Comparison of ENCODE assay signal across 7 cellular contexts in genomic region chr14:70908918-70909641, GRCh38. TPM values are rescaled to one million over a fixed set of nuclear protein-coding genes. Genes with fewer than 3 reads are reported as not detected.
DNase-seq lines count a peak whose midpoint lies in the region; ATAC-seq and TF ChIP-seq lines count a peak whose summit lies in the region.

No MANE protein-coding gene starts in this region.

- H3K27ac Mint-ChIP-seq in WTC11: peak overlapping the region; percentile 85

- peaks cover 51% of the 10 kb centered on the region for H3K4me1 Mint-ChIP-seq in WTC11

- H3K4me1 ChIP-seq in HEK293 (ENCODE audit: control insufficient read depth, insufficient read depth, low read length): peaks cover 28% of the 10 kb centered on the region
- peaks cover 5% of the 10 kb centered on the region for H3K4me1 ChIP-seq in right cardiac atrium (ENCODE audit: control insufficient read depth, insufficient read depth, low read length)
- H3K4me1 ChIP-seq in smooth muscle cell (ENCODE audit: low read depth): peaks cover 54% of the 10 kb centered on the region

- peak overlapping the region; percentile 96 for H3K4me3 Mint-ChIP-seq in WTC11

- H3K27me3 Mint-ChIP-seq in WTC11 (ENCODE audit: low read depth): no peaks in the 10 kb centered on the region

- H3K36me3 ChIP-seq in HEK293 (ENCODE audit: control insufficient read depth in 2 of 2, insufficient read depth in 1 of 2, low read length in 2 of 2) (no peaks in the 10 kb centered on the region), smooth muscle cell (ENCODE audit: low read depth) (no peaks in the 10 kb centered on the region)

- peaks cover 58% of the 10 kb centered on the region for H4K20me1 ChIP-seq in smooth muscle cell (ENCODE audit: low read depth)

- no peaks in the 10 kb centered on the region for H3K36me3 Mint-ChIP-seq in WTC11

- 23% methylated on average over 6 of the region's 6 CpGs for WGBS in right cardiac atrium
- WGBS in smooth muscle cell (ENCODE audit: low lambda C conversion rate): 15% methylated on average over 6 of the region's 6 CpGs

- DNase-seq in WTC11 (ENCODE audit: low spot score) (no peak), right cardiac atrium (no peak), smooth muscle cell (lab: John Stamatoyannopoulos, UW; ENCODE audit: unreplicated experiment) (no peak), NCI-H2081 treated with DMSO at 0.1 percent for 48 hours (lab: John Stamatoyannopoulos, UW) (no peak), NCI-H2107 treated with DMSO at 0.1 percent for 48 hours (lab: John Stamatoyannopoulos, UW; ENCODE audit: unreplicated experiment) (no peak)

- H3K27ac ChIP-seq in HEK293 (ENCODE audit: extremely low read depth, low read depth, low read length) (peak overlapping the region; percentile 94; the same call in 1 of the 2 replicates), right cardiac atrium (ENCODE audit: low read length) (peak overlapping the region; percentile 70), smooth muscle cell (ENCODE audit: low read depth) (peak overlapping the region; percentile 88)

- peak overlapping the region; percentile 91 for H3K4me2 ChIP-seq in smooth muscle cell

- H3K9me3 Mint-ChIP-seq in WTC11: no peaks in the 10 kb centered on the region

- no peaks in the 10 kb centered on the region for H3K27me3 ChIP-seq in right cardiac atrium (ENCODE audit: control insufficient read depth, insufficient read depth)
- no peaks in the 10 kb centered on the region for H3K27me3 ChIP-seq in smooth muscle cell (ENCODE audit: low read depth)

- TF ChIP-seq CTCF in HEK293 (tag by site-specific recombination; IDR thresholded peaks at IDR 0.05) (no peak), WTC11 (IDR thresholded peaks at IDR 0.05) (no peak), smooth muscle cell (IDR thresholded peaks at IDR 0.05; ENCODE audit: borderline replicate concordance, insufficient read depth, poor library complexity, severe bottlenecking) (no peak)

- POLR2A ChIA-PET in HEK293 (lab: Yijun Ruan, JAX) (no interaction called here), WTC11 (lab: Charles Lee) (no interaction called here)

- H2AFZ ChIP-seq in smooth muscle cell (ENCODE audit: low read depth): no peak overlapping the region

- intact Hi-C loops in right cardiac atrium (cut with DNase I): loop anchor here in 3 of 4 donors (5.0 to 10.0 kb wide), 4 partner anchors 46 to 87 kb away; no protein-coding TSS in a partner anchor

- H3K4me3 ChIP-seq in HEK293 (ENCODE audit: low read depth, low read length) (peak overlapping the region; percentile 97), right cardiac atrium (ENCODE audit: low read length) (peak overlapping the region; percentile 84), smooth muscle cell (peak overlapping the region; percentile 86)

- no peak for ATAC-seq in WTC11
- no peak for ATAC-seq in right cardiac atrium
- no peak for ATAC-seq in GM21447 (IDR thresholded peaks at IDR 0.05; ENCODE audit: unreplicated experiment)

- H3K79me2 ChIP-seq in smooth muscle cell (ENCODE audit: low read depth): peaks cover 63% of the 10 kb centered on the region

- no peaks in the 10 kb centered on the region for H3K9me3 ChIP-seq in HEK293 (ENCODE audit: control insufficient read depth, insufficient read depth, low read depth, low read length)
- H3K9me3 ChIP-seq in right cardiac atrium (ENCODE audit: control insufficient read depth, low read length): no peaks in the 10 kb centered on the region
- H3K9me3 ChIP-seq in smooth muscle cell (replicated peaks; ENCODE audit: low read depth): no peaks in the 10 kb centered on the region

- CTCF ChIA-PET in HEK293 (lab: Yijun Ruan, JAX): no interaction called here
- CTCF ChIA-PET in WTC11 (lab: Charles Lee): no interaction called here

- peak overlapping the region; percentile 94 for H3K9ac ChIP-seq in smooth muscle cell (ENCODE audit: low read depth)

- peaks cover 7% of the 10 kb centered on the region for H3F3A ChIP-seq in smooth muscle cell (ENCODE audit: low read depth)

TF ChIP-seq in HEK293, 187 proteins besides CTCF, POLR2A, EP300 and RAD21:
- 0 out of 2 replicates have a peak, but pooled peaks have one; percentile 7 for TF ChIP-seq ZBTB17 (tag by site-specific recombination; IDR thresholded peaks at IDR 0.05)
- TF ChIP-seq TCF7L2 (IDR thresholded peaks at IDR 0.05; ENCODE audit: borderline replicate concordance, low read depth, low read length): no peak
- peak; percentile 9; the same call in 1 of the 2 replicates for TF ChIP-seq ZNF335 (tag by site-specific recombination; conservative IDR thresholded peaks at IDR 0.05)
- TF ChIP-seq, protein P1, sequence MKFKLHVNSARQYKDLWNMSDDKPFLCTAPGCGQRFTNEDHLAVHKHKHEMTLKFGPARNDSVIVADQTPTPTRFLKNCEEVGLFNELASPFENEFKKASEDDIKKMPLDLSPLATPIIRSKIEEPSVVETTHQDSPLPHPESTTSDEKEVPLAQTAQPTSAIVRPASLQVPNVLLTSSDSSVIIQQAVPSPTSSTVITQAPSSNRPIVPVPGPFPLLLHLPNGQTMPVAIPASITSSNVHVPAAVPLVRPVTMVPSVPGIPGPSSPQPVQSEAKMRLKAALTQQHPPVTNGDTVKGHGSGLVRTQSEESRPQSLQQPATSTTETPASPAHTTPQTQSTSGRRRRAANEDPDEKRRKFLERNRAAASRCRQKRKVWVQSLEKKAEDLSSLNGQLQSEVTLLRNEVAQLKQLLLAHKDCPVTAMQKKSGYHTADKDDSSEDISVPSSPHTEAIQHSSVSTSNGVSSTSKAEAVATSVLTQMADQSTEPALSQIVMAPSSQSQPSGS (tag by site-specific recombination; IDR thresholded peaks at IDR 0.05; ENCODE audit: low read depth): peak; percentile 57
- peak; percentile 83 for TF ChIP-seq PRDM1 (tag by site-specific recombination; IDR thresholded peaks at IDR 0.05)
- TF ChIP-seq ZNF146 (tag by site-specific recombination; IDR thresholded peaks at IDR 0.05): no peak
TF ChIP-seq in HEK293: peak in this region for 4.

TF ChIP-seq in WTC11, 78 proteins besides CTCF, POLR2A, EP300 and RAD21 (continues in another document):
- no peak for TF ChIP-seq ETV6 (CRISPR knock-in tag; IDR thresholded peaks at IDR 0.05)
- no peak for TF ChIP-seq ESRRA (CRISPR knock-in tag; IDR thresholded peaks at IDR 0.05; ENCODE audit: borderline replicate concordance)
- TF ChIP-seq, protein P2, sequence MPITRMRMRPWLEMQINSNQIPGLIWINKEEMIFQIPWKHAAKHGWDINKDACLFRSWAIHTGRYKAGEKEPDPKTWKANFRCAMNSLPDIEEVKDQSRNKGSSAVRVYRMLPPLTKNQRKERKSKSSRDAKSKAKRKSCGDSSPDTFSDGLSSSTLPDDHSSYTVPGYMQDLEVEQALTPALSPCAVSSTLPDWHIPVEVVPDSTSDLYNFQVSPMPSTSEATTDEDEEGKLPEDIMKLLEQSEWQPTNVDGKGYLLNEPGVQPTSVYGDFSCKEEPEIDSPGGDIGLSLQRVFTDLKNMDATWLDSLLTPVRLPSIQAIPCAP (CRISPR knock-in tag; IDR thresholded peaks at IDR 0.05): no peak
- no peak for TF ChIP-seq MYBL2 (CRISPR knock-in tag; IDR thresholded peaks at IDR 0.05)
- no peak for TF ChIP-seq TP53 (CRISPR knock-in tag; IDR thresholded peaks at IDR 0.05)
- TF ChIP-seq, protein P3, sequence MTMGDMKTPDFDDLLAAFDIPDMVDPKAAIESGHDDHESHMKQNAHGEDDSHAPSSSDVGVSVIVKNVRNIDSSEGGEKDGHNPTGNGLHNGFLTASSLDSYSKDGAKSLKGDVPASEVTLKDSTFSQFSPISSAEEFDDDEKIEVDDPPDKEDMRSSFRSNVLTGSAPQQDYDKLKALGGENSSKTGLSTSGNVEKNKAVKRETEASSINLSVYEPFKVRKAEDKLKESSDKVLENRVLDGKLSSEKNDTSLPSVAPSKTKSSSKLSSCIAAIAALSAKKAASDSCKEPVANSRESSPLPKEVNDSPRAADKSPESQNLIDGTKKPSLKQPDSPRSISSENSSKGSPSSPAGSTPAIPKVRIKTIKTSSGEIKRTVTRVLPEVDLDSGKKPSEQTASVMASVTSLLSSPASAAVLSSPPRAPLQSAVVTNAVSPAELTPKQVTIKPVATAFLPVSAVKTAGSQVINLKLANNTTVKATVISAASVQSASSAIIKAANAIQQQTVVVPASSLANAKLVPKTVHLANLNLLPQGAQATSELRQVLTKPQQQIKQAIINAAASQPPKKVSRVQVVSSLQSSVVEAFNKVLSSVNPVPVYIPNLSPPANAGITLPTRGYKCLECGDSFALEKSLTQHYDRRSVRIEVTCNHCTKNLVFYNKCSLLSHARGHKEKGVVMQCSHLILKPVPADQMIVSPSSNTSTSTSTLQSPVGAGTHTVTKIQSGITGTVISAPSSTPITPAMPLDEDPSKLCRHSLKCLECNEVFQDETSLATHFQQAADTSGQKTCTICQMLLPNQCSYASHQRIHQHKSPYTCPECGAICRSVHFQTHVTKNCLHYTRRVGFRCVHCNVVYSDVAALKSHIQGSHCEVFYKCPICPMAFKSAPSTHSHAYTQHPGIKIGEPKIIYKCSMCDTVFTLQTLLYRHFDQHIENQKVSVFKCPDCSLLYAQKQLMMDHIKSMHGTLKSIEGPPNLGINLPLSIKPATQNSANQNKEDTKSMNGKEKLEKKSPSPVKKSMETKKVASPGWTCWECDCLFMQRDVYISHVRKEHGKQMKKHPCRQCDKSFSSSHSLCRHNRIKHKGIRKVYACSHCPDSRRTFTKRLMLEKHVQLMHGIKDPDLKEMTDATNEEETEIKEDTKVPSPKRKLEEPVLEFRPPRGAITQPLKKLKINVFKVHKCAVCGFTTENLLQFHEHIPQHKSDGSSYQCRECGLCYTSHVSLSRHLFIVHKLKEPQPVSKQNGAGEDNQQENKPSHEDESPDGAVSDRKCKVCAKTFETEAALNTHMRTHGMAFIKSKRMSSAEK (CRISPR knock-in tag; IDR thresholded peaks at IDR 0.05; ENCODE audit: borderline replicate concordance): no peak
- no peak for TF ChIP-seq PREB (CRISPR knock-in tag; IDR thresholded peaks at IDR 0.05; ENCODE audit: borderline replicate concordance)

RNA-seq across cellular contexts. Expression of gene PCNX1, which starts 1.8 kb away (rescaled TPM):
- total RNA-seq in WTC11 (2021) (43.4 to 49.8 TPM (median 46.4 TPM) in 3 replicates), right cardiac atrium (10 to 100 TPM; 29.5 to 48.0 (median 36.6) TPM), smooth muscle cell (68.2 and 80.3 TPM in 2 replicates)
- polyA plus RNA-seq in right cardiac atrium (7.0 TPM), smooth muscle cell (12.2 and 18.6 TPM in 2 replicates)
